Comparison of ENCODE assay signal across 16 cellular contexts in genomic region chr10:34766256-34766580, GRCh38. TPM values are rescaled to one million over a fixed set of nuclear protein-coding genes. Genes with fewer than 3 reads are reported as not detected.
DNase-seq lines count a peak whose midpoint lies in the region; ATAC-seq, FAIRE-seq and TF ChIP-seq lines count a peak whose summit lies in the region.
"Had no signal": no experiment of that assay in that cellular context is flagged by ENCODE, and none has a peak within 500 bp of the region (broad histone marks: within the 10 kb centered on the region; RNA-seq: fewer than 3 reads in every experiment).

No MANE protein-coding gene starts in this region.

- H3K4me3 Mint-ChIP-seq in astrocyte (ENCODE audit: unreplicated experiment): no peak overlapping the region
- H3K4me3 Mint-ChIP-seq in activated CD4-positive, alpha-beta memory T cell treated with anti-CD3 and anti-CD28 coated beads, Interleukin-2, amount 10 ng/mL, durations not matched to agents 7 days and 5 days: no peak overlapping the region
- H3K4me3 Mint-ChIP-seq: CD14-positive monocyte; effector memory CD8-positive, alpha-beta T cell had no signal

- CTCF ChIA-PET in activated CD4-positive, alpha-beta memory T cell treated with anti-CD3 and anti-CD28 coated beads, Interleukin-2, amount 10 ng/mL, durations not matched to agents 7 days and 5 days (lab: Charles Lee): interaction anchor here (1.2 kb wide), 1 partner anchor 10 kb away, joined by 3 read pairs; no protein-coding TSS in a partner anchor

- no peak overlapping the region for H3K4me3 ChIP-seq in astrocyte (ENCODE audit: insufficient read depth, low read depth, low read length)
- H3K4me3 ChIP-seq in lower lobe of right lung: no peak overlapping the region

- intact Hi-C loops in left colon (cut with DNase I, micrococcal nuclease) (no loop called here), lower lobe of right lung (cut with DNase I) (no loop called here)

- no peaks in the 10 kb centered on the region for H3K4me1 ChIP-seq in astrocyte (ENCODE audit: insufficient read depth, low read length)
- peaks cover 32% of the 10 kb centered on the region for H3K4me1 ChIP-seq in lower lobe of right lung

- no peak for TF ChIP-seq CTCF in astrocyte (IDR thresholded peaks at IDR 0.05; ENCODE audit: insufficient read depth, low read depth, low read length)
- no peak for TF ChIP-seq CTCF in lower lobe of right lung (IDR thresholded peaks at IDR 0.05)

- peak; percentile 45 for ATAC-seq in left colon
- ATAC-seq in GM21381 (IDR thresholded peaks at IDR 0.05; ENCODE audit: unreplicated experiment): no peak
- ATAC-seq in lower lobe of right lung: no peak
- no peak for ATAC-seq in HG03108 (IDR thresholded peaks at IDR 0.05; ENCODE audit: unreplicated experiment)
- ATAC-seq: effector memory CD8-positive, alpha-beta T cell had no signal

- H3K36me3 ChIP-seq in astrocyte (ENCODE audit: insufficient read depth, low read length) (no peaks in the 10 kb centered on the region), lower lobe of right lung (no peaks in the 10 kb centered on the region)

- H3K9me3 ChIP-seq in astrocyte (ENCODE audit: insufficient read depth, low read depth, low read length) (no peaks in the 10 kb centered on the region), lower lobe of right lung (no peaks in the 10 kb centered on the region)

- H3K27ac ChIP-seq in astrocyte (ENCODE audit: low read depth, low read length) (no peak overlapping the region), lower lobe of right lung (no peak overlapping the region)
- H3K27ac ChIP-seq: HL-60 had no signal

- peaks cover 59% of the 10 kb centered on the region for H4K20me1 ChIP-seq in astrocyte (ENCODE audit: insufficient read depth, low read length)

- no peak for FAIRE-seq in astrocyte (lab: Jason Lieb, UNC)
- FAIRE-seq: TTC549 had no signal

- H3K27me3 Mint-ChIP-seq in astrocyte (ENCODE audit: low read depth, unreplicated experiment): no peaks in the 10 kb centered on the region
- peaks cover 5% of the 10 kb centered on the region for H3K27me3 Mint-ChIP-seq in activated CD4-positive, alpha-beta memory T cell treated with anti-CD3 and anti-CD28 coated beads, Interleukin-2, amount 10 ng/mL, durations not matched to agents 7 days and 5 days

- peaks cover 64% of the 10 kb centered on the region for H3K79me2 ChIP-seq in astrocyte (ENCODE audit: insufficient read depth, low read length)

- H3K27ac Mint-ChIP-seq in astrocyte (ENCODE audit: unreplicated experiment): peak overlapping the region; percentile 1
- H3K27ac Mint-ChIP-seq in activated CD4-positive, alpha-beta memory T cell treated with anti-CD3 and anti-CD28 coated beads, Interleukin-2, amount 10 ng/mL, durations not matched to agents 7 days and 5 days: no peak overlapping the region
- H3K27ac Mint-ChIP-seq: CD14-positive monocyte; effector memory CD8-positive, alpha-beta T cell had no signal

- no peaks in the 10 kb centered on the region for H3K36me3 Mint-ChIP-seq in astrocyte (ENCODE audit: low read depth, unreplicated experiment)
- H3K36me3 Mint-ChIP-seq in activated CD4-positive, alpha-beta memory T cell treated with anti-CD3 and anti-CD28 coated beads, Interleukin-2, amount 10 ng/mL, durations not matched to agents 7 days and 5 days (ENCODE audit: low read depth): no peaks in the 10 kb centered on the region
- H3K36me3 Mint-ChIP-seq: CD14-positive monocyte had no signal

- H3K9me3 Mint-ChIP-seq in astrocyte (ENCODE audit: unreplicated experiment): peaks cover 3% of the 10 kb centered on the region
- no peaks in the 10 kb centered on the region for H3K9me3 Mint-ChIP-seq in activated CD4-positive, alpha-beta memory T cell treated with anti-CD3 and anti-CD28 coated beads, Interleukin-2, amount 10 ng/mL, durations not matched to agents 7 days and 5 days
- H3K9me3 Mint-ChIP-seq: effector memory CD8-positive, alpha-beta T cell had no signal

- no peak overlapping the region for H3K9ac ChIP-seq in astrocyte (ENCODE audit: low read length)

- DNase-seq in DMS 273 treated with DMSO at 0.1 percent for 48 hours (lab: John Stamatoyannopoulos, UW) (peak; percentile 84), NCI-H146 (lab: John Stamatoyannopoulos, UW) (peak; percentile 32), astrocyte (ENCODE audit: low read depth) (peak; percentile 32), left colon (no peak), lower lobe of right lung (no peak)
- no peak for DNase-seq in activated CD4-positive, alpha-beta memory T cell treated with anti-CD3 and anti-CD28 coated beads, Interleukin-2, amount 10 ng/mL, durations not matched to agents 7 days and 5 days
- DNase-seq: activated CD8-positive, alpha-beta memory T cell treated with anti-CD3 and anti-CD28 coated beads for 24 hours; activated gamma-delta T cell treated with Interleukin-2 at 50 U/mL for 16 hours; effector memory CD8-positive, alpha-beta T cell; Karpas-422; NCI-H226 had no signal

- H3K27me3 ChIP-seq in astrocyte (ENCODE audit: insufficient read depth, low read length) (no peaks in the 10 kb centered on the region), lower lobe of right lung (ENCODE audit: low read depth) (no peaks in the 10 kb centered on the region)

- peaks cover 24% of the 10 kb centered on the region for H3K4me1 Mint-ChIP-seq in astrocyte (ENCODE audit: low read depth, unreplicated experiment)
- no peaks in the 10 kb centered on the region for H3K4me1 Mint-ChIP-seq in activated CD4-positive, alpha-beta memory T cell treated with anti-CD3 and anti-CD28 coated beads, Interleukin-2, amount 10 ng/mL, durations not matched to agents 7 days and 5 days
- H3K4me1 Mint-ChIP-seq: CD14-positive monocyte had no signal

- H3K4me2 ChIP-seq in astrocyte (ENCODE audit: low read length): no peak overlapping the region

- POLR2A ChIA-PET in activated CD4-positive, alpha-beta memory T cell treated with anti-CD3 and anti-CD28 coated beads, Interleukin-2, amount 10 ng/mL, durations not matched to agents 7 days and 5 days (lab: Charles Lee): no interaction called here

- H2AFZ ChIP-seq in astrocyte (ENCODE audit: low read depth, low read length): no peak overlapping the region

RNA-seq across cellular contexts. Expression of gene PARD3, which starts 48.9 kb away (rescaled TPM):
- 35.4 and 35.9 TPM in 2 replicates for total RNA-seq in astrocyte
- 10 to 100 TPM; 45.5 to 52.9 TPM for total RNA-seq in left colon
- under 1 TPM; 0.15 to 0.18 TPM for total RNA-seq in activated CD4-positive, alpha-beta memory T cell treated with anti-CD3 and anti-CD28 coated beads, Interleukin-2, amount 10 ng/mL, durations not matched to agents 7 days and 5 days
- total RNA-seq in lower lobe of right lung: 34.1 TPM

Comparison
In these comparisons a context has a peak if more than half of its experiments do, and no peak if none do; other contexts are left out.
1. DNase-seq: peak in DMS 273 treated with DMSO at 0.1 percent for 48 hours (single experiment), NCI-H146 (single experiment) and astrocyte (single experiment); none in left colon (0 of 2), activated CD4-positive, alpha-beta memory T cell treated with anti-CD3 and anti-CD28 coated beads, Interleukin-2, amount 10 ng/mL, durations not matched to agents 7 days and 5 days (single experiment) and lower lobe of right lung (single experiment).
2. RNA of gene PARD3, which starts 48.9 kb away (total RNA-seq): 45.5 to 52.9 TPM in left colon, 35.4 to 35.9 TPM in astrocyte and 34.1 TPM in lower lobe of right lung (single experiment); 0.15 to 0.18 TPM in activated CD4-positive, alpha-beta memory T cell treated with anti-CD3 and anti-CD28 coated beads, Interleukin-2, amount 10 ng/mL, durations not matched to agents 7 days and 5 days; every median in the first group is over 10 times any median in the second.